1 cellular context compared by ENCODE assay signal in the genomic region with DNA sequence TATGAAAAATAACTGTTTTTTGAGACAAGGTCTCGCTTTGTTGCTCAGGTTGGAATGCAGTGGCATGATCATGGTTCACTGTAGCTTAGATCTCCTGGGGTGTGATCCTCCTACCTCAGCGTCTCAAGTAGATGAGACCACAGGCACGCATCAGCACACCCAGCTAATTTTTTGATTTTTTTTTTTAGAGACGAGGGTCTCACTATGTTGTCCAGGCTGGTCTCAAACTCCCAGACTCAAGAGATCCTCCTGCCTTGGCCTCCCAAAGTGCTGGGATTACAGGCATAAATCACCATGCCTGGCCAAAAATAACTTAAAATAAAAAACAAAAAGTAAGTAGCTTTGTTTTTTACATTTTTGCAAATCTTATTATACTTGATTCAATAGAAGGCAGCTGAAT.
A peak's percentile ranks its signal among the peaks of the same experiment; 100 is the strongest.
TF ChIP-seq lines count a peak whose summit lies in the region.

No MANE protein-coding gene starts in this region.

TF ChIP-seq in HepG2, 621 proteins besides CTCF, POLR2A, EP300 and RAD21 (continued from another document):
- TF ChIP-seq, protein P1, sequence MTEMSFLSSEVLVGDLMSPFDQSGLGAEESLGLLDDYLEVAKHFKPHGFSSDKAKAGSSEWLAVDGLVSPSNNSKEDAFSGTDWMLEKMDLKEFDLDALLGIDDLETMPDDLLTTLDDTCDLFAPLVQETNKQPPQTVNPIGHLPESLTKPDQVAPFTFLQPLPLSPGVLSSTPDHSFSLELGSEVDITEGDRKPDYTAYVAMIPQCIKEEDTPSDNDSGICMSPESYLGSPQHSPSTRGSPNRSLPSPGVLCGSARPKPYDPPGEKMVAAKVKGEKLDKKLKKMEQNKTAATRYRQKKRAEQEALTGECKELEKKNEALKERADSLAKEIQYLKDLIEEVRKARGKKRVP (CRISPR knock-in tag; IDR thresholded peaks at IDR 0.05): no peak
- TF ChIP-seq ZNF121 (CRISPR knock-in tag; IDR thresholded peaks at IDR 0.05): peak; percentile 48; the same call in 1 of the 2 replicates
